ENCODE assay signal across 16 cellular contexts in the genomic region with DNA sequence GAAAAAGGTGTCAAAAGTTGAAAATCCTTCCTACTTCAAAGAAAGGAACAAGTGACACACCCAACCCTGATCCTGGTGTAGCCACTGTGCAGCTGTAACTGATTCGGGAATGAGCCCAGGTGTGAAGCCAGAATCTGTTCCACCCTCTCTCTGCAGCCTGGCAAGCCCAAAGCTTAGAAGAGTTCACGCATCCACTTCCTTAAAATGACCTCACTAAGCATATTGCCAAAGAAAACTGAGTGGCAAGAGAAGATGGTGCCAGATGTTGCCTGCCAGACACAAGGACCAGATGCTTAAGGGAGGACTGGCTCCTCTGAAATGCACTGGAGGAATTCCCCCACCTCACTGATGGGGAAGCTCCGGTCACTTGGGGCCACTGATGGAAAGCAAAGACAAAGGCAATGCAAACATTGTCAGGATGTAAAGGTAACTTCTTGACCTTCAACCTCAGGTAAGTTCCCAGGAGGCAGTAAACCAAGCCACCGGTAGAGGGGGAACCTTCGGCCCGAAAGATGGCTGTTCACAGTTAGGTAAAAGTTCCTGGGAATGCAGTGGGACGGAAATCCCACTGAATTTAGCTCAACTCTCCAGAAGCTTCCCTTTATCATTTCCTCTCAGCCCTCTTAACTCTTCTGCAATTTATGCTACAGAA.
DNase-seq lines count a peak whose midpoint lies in the region; ATAC-seq, FAIRE-seq and TF ChIP-seq lines count a peak whose summit lies in the region.
"Had no signal": no experiment of that assay in that cellular context is flagged by ENCODE, and none has a peak within 500 bp of the region (broad histone marks: within the 10 kb centered on the region; RNA-seq: fewer than 3 reads in every experiment).

No MANE protein-coding gene starts in this region.

- no peak overlapping the region for H2AK5ac ChIP-seq in H1 (ENCODE audit: low read depth, low read length)

- H3K23me2 ChIP-seq in H1 (ENCODE audit: low read depth, low read length): no peaks in the 10 kb centered on the region

- H3K4me3 ChIP-seq in GM12864 (ENCODE audit: low read depth, low read length) (no peak overlapping the region), LNCaP clone FGC (ENCODE audit: low read depth, low read length) (no peak overlapping the region), H1 (ENCODE audit: extremely low read depth in 1 of 4, insufficient read depth in 2 of 4, low read depth in 3 of 4, low read length in 4 of 4) (no peak overlapping the region)

- H3K27me3 ChIP-seq in H1 (replicated peaks in 1 of 4; ENCODE audit: control insufficient read depth in 3 of 4, extremely low read depth in 1 of 4, insufficient read depth in 3 of 4, low read length in 3 of 4): no peaks in the 10 kb centered on the region

- TF ChIP-seq CTCF in GM12864 (IDR thresholded peaks at IDR 0.05; ENCODE audit: low read depth, low read length, missing control alignments): peak; percentile 8
- TF ChIP-seq CTCF in LNCaP clone FGC (IDR thresholded peaks at IDR 0.05; ENCODE audit: control insufficient read depth, extremely low read depth, insufficient read depth): 0 out of 2 replicates have a peak, but pooled peaks have one; percentile 15
- TF ChIP-seq CTCF in H1 (IDR thresholded peaks at IDR 0.05; ENCODE audit: control extremely low read depth in 1 of 3, insufficient read depth in 1 of 3, low read depth in 1 of 3, low read length in 3 of 3): peak; percentile 68 to 85 (median 70)

- peak overlapping the region; percentile 0 to 23; a peak in 2 of 4 replicates for H3K4me2 ChIP-seq in H1 (ENCODE audit: insufficient read depth in 1 of 2, low read depth in 2 of 2, low read length in 2 of 2)

- CTCF ChIA-PET in H1 (lab: Charles Lee; ENCODE audit: partially characterized antibody): interaction anchor here (0.6 to 5.2 kb wide), 18 partner anchors 9 to 1847 kb away, joined by 3 to 25 read pairs (median 4); no protein-coding TSS in a partner anchor

- H3K4me1 ChIP-seq in H1 (replicated peaks in 1 of 4; ENCODE audit: control insufficient read depth in 3 of 4, insufficient read depth in 4 of 4, low read length in 3 of 4): peaks cover 7 to 18% (median 13%) of the 10 kb centered on the region in 4 experiments

- no peak overlapping the region for H3K4ac ChIP-seq in H1 (replicated peaks; ENCODE audit: insufficient read length, low read depth, low read length)

- no peak for TF ChIP-seq EP300 in H1 (IDR thresholded peaks at IDR 0.05; ENCODE audit: borderline replicate concordance in 1 of 2, low read depth in 2 of 2, low read length in 2 of 2)

- peak overlapping the region; percentile 0 for H2BK120ac ChIP-seq in H1 (replicated peaks; ENCODE audit: low read depth, low read length)

- no peak overlapping the region for H2BK20ac ChIP-seq in H1 (ENCODE audit: low read length)

- H3K9me3 ChIP-seq in H1 (ENCODE audit: insufficient read depth in 2 of 2, low read depth in 1 of 2, low read length in 1 of 2): no peaks in the 10 kb centered on the region

- H3K18ac ChIP-seq in H1 (ENCODE audit: extremely low read depth, low read length): no peak overlapping the region; the same call in 1 of the 2 replicates

- H4K20me1 ChIP-seq in H1 (replicated peaks in 1 of 2; ENCODE audit: control insufficient read depth in 1 of 2, insufficient read depth in 2 of 2, low read length in 2 of 2): no peaks in the 10 kb centered on the region

- no peak overlapping the region for H3K14ac ChIP-seq in H1 (ENCODE audit: insufficient read length)

- H3K23ac ChIP-seq in H1 (ENCODE audit: insufficient read length): no peak overlapping the region

- H4K8ac ChIP-seq in H1 (ENCODE audit: extremely low read depth, insufficient read depth, low read length): no peak overlapping the region

- H4K5ac ChIP-seq in H1 (ENCODE audit: insufficient read length, low read depth, low read length): no peak overlapping the region

- no peak for TF ChIP-seq POLR2A in H1 (IDR thresholded peaks at IDR 0.05; ENCODE audit: control extremely low read depth in 1 of 2, low read depth in 2 of 2, low read length in 2 of 2)

- H2BK5ac ChIP-seq in H1 (ENCODE audit: low read depth, low read length): peak overlapping the region; percentile 6; the same call in 1 of the 2 replicates

- no peak overlapping the region for H4K91ac ChIP-seq in H1 (replicated peaks; ENCODE audit: insufficient read length, low read length)

- H3K79me2 ChIP-seq in H1 (ENCODE audit: control insufficient read depth in 1 of 2, insufficient read depth in 2 of 2, low read length in 2 of 2): no peaks in the 10 kb centered on the region

- no peak overlapping the region for H3K27ac ChIP-seq in H1 (ENCODE audit: low read depth, low read length)

- no peak overlapping the region for H3K9ac ChIP-seq in H1 (replicated peaks in 1 of 4; ENCODE audit: extremely low read depth in 1 of 4, low read depth in 3 of 4, low read length in 3 of 4)

- H3K36me3 ChIP-seq in H1 (ENCODE audit: control insufficient read depth in 2 of 4, insufficient read depth in 4 of 4, low read length in 3 of 4): no peaks in the 10 kb centered on the region

- H2BK15ac ChIP-seq in H1 (ENCODE audit: low read length): no peak overlapping the region

- H2AFZ ChIP-seq in H1 (ENCODE audit: low read length): no peak overlapping the region

- no peaks in the 10 kb centered on the region for H3K79me1 ChIP-seq in H1 (ENCODE audit: low read depth, low read length)

- 42% methylated on average over 7 of the region's 7 CpGs; no CpG with 5 or more reads in 1 of the 2 experiments for WGBS in H1 (ENCODE audit: extremely low coverage in 1 of 2, insufficient coverage in 1 of 2, insufficient read length in 1 of 2, insufficient replicate concordance in 2 of 2, low coverage in 1 of 2, low lambda C conversion rate in 2 of 2, missing lambda C conversion rate in 1 of 2), 2 experiments

- POLR2A ChIA-PET in H1 (lab: Charles Lee; ENCODE audit: partially characterized antibody): interaction anchor here (0.6 kb wide), 1 partner anchor 18 kb away, joined by 3 read pairs; no protein-coding TSS in a partner anchor

- DNase-seq in GM12864 (ENCODE audit: low read depth) (no peak), LNCaP clone FGC (ENCODE audit: low read depth) (no peak), H1 (ENCODE audit: low read depth in 1 of 2, low spot score in 2 of 2) (peak; percentile 46 to 79), left colon (no peak), cerebellum (ENCODE audit: low spot score) (no peak), RCC 7860 (ENCODE audit: low spot score) (no peak), T-helper 1 cell (no peak)
- DNase-seq in stimulated activated naive CD8-positive, alpha-beta T cell treated with anti-CD3 and anti-CD28 coated beads, Interleukin-15, Interleukin-2, amounts not matched to agents 100 U/mL and 50 U/mL, for 24 hours: no peak
- DNase-seq: amygdala; CD4-positive, CD25-positive, alpha-beta regulatory T cell; GF-D8; left cardiac atrium; MM.1S; RPMI8226; stimulated activated naive CD8-positive, alpha-beta T cell treated with anti-CD3 and anti-CD28 coated beads, Interleukin-15, amount 100 ng/mL, for 72 hours had no signal

- H3K56ac ChIP-seq in H1 (replicated peaks; ENCODE audit: insufficient read length, low read depth, low read length): no peak overlapping the region

- peak; percentile 96 for FAIRE-seq in H1 (lab: Jason Lieb, UNC)
- FAIRE-seq in RCC 7860 (lab: Jason Lieb, UNC): no peak
- FAIRE-seq: H54 had no signal

- intact Hi-C loops in left colon (cut with DNase I, micrococcal nuclease): no loop called here

- ATAC-seq in left colon: peak; percentile 54
- ATAC-seq in stimulated activated naive CD8-positive, alpha-beta T cell treated with anti-CD3 and anti-CD28 coated beads, Interleukin-15, Interleukin-2, amounts not matched to agents 100 U/mL and 50 U/mL, for 24 hours: no peak
- ATAC-seq: left cardiac atrium; stimulated activated naive CD8-positive, alpha-beta T cell treated with anti-CD3 and anti-CD28 coated beads, Interleukin-15, amount 100 ng/mL, for 72 hours had no signal

- TF ChIP-seq RAD21 in H1 (IDR thresholded peaks at IDR 0.05 in 1 of 2, conservative IDR thresholded peaks at IDR 0.05 in 1 of 2; ENCODE audit: low read depth in 2 of 2, low read length in 2 of 2): peak; percentile 28 to 46; a peak in 3 of 4 replicates

- H2BK12ac ChIP-seq in H1 (ENCODE audit: low read depth, low read length): peak overlapping the region; percentile 30; the same call in 1 of the 2 replicates

TF ChIP-seq in H1, 55 proteins besides CTCF, POLR2A, EP300 and RAD21:
- peak; percentile 84 for TF ChIP-seq YY1 (IDR thresholded peaks at IDR 0.05; ENCODE audit: low read depth, low read length)
- no peak for TF ChIP-seq RNF2 (IDR thresholded peaks at IDR 0.05; ENCODE audit: borderline replicate concordance, low read depth, low read length, missing control alignments, poor library complexity, severe bottlenecking)
- no peak for TF ChIP-seq ASH2L (IDR thresholded peaks at IDR 0.05; ENCODE audit: low read length)
- TF ChIP-seq TAF1 (IDR thresholded peaks at IDR 0.05; ENCODE audit: low read depth, low read length): no peak
- no peak for TF ChIP-seq KDM5A (IDR thresholded peaks at IDR 0.05; ENCODE audit: low read length)
- TF ChIP-seq SP2 (IDR thresholded peaks at IDR 0.05; ENCODE audit: low read length): no peak
- no peak for TF ChIP-seq TBP (IDR thresholded peaks at IDR 0.05; ENCODE audit: low read depth, low read length)
- TF ChIP-seq, protein P1, sequence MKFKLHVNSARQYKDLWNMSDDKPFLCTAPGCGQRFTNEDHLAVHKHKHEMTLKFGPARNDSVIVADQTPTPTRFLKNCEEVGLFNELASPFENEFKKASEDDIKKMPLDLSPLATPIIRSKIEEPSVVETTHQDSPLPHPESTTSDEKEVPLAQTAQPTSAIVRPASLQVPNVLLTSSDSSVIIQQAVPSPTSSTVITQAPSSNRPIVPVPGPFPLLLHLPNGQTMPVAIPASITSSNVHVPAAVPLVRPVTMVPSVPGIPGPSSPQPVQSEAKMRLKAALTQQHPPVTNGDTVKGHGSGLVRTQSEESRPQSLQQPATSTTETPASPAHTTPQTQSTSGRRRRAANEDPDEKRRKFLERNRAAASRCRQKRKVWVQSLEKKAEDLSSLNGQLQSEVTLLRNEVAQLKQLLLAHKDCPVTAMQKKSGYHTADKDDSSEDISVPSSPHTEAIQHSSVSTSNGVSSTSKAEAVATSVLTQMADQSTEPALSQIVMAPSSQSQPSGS (IDR thresholded peaks at IDR 0.05; ENCODE audit: low read length): no peak
- TF ChIP-seq SRF (IDR thresholded peaks at IDR 0.05; ENCODE audit: low read depth, low read length): no peak
- TF ChIP-seq HDAC6 (IDR thresholded peaks at IDR 0.05; ENCODE audit: low read depth, low read length): no peak
- TF ChIP-seq KDM1A (IDR thresholded peaks at IDR 0.05; ENCODE audit: borderline replicate concordance, low read length): no peak
- TF ChIP-seq, protein P2, sequence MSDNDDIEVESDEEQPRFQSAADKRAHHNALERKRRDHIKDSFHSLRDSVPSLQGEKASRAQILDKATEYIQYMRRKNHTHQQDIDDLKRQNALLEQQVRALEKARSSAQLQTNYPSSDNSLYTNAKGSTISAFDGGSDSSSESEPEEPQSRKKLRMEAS (IDR thresholded peaks at IDR 0.05): no peak
- TF ChIP-seq TEAD4 (IDR thresholded peaks at IDR 0.05; ENCODE audit: low read depth, low read length): 0 out of 2 replicates have a peak, but pooled peaks have one; percentile 14
- TF ChIP-seq SIRT6 (IDR thresholded peaks at IDR 0.05; ENCODE audit: low read length): no peak

Comparison
In these comparisons a context has a peak if more than half of its experiments do, and no peak if none do; other contexts are left out.
1. DNase-seq: peak in H1 (2 of 2); none in GM12864 (single experiment), LNCaP clone FGC (single experiment), left colon (0 of 2), cerebellum (single experiment), RCC 7860 (single experiment), stimulated activated naive CD8-positive, alpha-beta T cell treated with anti-CD3 and anti-CD28 coated beads, Interleukin-15, Interleukin-2, amounts not matched to agents 100 U/mL and 50 U/mL, for 24 hours (single experiment) and T-helper 1 cell (0 of 5).
2. CTCF ChIP-seq: peak in every context shown above with its lines; median percentile 70 in H1; 15 in LNCaP clone FGC; 8 in GM12864.